1 cellular context compared by ENCODE assay signal in the genomic region with DNA sequence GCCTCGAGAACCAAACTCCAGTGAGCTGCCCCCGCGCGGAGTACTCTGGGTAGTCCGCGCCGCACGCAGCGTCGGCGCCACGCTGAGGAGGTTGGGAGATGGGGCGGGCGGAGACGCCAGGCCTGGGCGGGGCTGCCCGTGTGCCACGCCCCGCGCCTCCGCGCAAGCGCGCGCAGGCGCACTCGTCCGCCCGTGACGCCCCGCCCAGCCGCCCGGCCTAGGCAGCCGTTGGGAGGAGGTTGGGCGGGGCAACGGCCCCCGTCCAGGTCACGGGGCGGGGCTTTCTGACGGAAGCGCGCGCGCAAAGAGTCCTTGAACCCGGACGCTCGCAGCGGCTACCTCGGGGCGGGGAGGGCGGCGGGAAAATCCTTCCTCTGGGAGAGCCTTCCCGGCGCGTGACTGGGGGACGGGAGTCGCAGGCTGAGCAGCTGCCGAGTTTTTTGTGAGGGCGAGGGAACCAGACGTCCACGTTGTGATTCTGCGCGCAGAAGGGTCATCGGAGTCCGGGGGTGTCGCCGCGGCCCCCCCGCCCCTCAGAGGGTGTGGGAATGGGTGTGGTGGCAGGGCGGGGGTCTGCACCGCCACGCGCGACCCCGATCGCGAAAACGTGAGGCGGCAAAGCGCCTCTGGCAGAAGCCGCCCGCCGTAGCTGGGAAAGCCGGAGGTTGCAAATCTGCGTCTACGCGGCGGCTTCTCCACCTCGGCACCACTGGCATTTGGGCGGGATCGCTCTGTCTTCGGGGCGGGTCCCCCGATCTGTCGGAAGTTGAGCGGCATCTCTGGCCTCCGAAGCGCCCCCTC.
TF ChIP-seq lines count a peak whose summit lies in the region.

A gene with protein sequence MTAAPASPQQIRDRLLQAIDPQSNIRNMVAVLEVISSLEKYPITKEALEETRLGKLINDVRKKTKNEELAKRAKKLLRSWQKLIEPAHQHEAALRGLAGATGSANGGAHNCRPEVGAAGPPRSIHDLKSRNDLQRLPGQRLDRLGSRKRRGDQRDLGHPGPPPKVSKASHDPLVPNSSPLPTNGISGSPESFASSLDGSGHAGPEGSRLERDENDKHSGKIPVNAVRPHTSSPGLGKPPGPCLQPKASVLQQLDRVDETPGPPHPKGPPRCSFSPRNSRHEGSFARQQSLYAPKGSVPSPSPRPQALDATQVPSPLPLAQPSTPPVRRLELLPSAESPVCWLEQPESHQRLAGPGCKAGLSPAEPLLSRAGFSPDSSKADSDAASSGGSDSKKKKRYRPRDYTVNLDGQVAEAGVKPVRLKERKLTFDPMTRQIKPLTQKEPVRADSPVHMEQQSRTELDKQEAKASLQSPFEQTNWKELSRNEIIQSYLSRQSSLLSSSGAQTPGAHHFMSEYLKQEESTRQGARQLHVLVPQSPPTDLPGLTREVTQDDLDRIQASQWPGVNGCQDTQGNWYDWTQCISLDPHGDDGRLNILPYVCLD (minus strand): TSS at position 22 of the 801 bp plus-strand sequence. CDS start 261 bp downstream, outside the sequence.

TF ChIP-seq in K562, 482 proteins besides CTCF, POLR2A, EP300 and RAD21 (continued from another document):
- TF ChIP-seq, protein P1, sequence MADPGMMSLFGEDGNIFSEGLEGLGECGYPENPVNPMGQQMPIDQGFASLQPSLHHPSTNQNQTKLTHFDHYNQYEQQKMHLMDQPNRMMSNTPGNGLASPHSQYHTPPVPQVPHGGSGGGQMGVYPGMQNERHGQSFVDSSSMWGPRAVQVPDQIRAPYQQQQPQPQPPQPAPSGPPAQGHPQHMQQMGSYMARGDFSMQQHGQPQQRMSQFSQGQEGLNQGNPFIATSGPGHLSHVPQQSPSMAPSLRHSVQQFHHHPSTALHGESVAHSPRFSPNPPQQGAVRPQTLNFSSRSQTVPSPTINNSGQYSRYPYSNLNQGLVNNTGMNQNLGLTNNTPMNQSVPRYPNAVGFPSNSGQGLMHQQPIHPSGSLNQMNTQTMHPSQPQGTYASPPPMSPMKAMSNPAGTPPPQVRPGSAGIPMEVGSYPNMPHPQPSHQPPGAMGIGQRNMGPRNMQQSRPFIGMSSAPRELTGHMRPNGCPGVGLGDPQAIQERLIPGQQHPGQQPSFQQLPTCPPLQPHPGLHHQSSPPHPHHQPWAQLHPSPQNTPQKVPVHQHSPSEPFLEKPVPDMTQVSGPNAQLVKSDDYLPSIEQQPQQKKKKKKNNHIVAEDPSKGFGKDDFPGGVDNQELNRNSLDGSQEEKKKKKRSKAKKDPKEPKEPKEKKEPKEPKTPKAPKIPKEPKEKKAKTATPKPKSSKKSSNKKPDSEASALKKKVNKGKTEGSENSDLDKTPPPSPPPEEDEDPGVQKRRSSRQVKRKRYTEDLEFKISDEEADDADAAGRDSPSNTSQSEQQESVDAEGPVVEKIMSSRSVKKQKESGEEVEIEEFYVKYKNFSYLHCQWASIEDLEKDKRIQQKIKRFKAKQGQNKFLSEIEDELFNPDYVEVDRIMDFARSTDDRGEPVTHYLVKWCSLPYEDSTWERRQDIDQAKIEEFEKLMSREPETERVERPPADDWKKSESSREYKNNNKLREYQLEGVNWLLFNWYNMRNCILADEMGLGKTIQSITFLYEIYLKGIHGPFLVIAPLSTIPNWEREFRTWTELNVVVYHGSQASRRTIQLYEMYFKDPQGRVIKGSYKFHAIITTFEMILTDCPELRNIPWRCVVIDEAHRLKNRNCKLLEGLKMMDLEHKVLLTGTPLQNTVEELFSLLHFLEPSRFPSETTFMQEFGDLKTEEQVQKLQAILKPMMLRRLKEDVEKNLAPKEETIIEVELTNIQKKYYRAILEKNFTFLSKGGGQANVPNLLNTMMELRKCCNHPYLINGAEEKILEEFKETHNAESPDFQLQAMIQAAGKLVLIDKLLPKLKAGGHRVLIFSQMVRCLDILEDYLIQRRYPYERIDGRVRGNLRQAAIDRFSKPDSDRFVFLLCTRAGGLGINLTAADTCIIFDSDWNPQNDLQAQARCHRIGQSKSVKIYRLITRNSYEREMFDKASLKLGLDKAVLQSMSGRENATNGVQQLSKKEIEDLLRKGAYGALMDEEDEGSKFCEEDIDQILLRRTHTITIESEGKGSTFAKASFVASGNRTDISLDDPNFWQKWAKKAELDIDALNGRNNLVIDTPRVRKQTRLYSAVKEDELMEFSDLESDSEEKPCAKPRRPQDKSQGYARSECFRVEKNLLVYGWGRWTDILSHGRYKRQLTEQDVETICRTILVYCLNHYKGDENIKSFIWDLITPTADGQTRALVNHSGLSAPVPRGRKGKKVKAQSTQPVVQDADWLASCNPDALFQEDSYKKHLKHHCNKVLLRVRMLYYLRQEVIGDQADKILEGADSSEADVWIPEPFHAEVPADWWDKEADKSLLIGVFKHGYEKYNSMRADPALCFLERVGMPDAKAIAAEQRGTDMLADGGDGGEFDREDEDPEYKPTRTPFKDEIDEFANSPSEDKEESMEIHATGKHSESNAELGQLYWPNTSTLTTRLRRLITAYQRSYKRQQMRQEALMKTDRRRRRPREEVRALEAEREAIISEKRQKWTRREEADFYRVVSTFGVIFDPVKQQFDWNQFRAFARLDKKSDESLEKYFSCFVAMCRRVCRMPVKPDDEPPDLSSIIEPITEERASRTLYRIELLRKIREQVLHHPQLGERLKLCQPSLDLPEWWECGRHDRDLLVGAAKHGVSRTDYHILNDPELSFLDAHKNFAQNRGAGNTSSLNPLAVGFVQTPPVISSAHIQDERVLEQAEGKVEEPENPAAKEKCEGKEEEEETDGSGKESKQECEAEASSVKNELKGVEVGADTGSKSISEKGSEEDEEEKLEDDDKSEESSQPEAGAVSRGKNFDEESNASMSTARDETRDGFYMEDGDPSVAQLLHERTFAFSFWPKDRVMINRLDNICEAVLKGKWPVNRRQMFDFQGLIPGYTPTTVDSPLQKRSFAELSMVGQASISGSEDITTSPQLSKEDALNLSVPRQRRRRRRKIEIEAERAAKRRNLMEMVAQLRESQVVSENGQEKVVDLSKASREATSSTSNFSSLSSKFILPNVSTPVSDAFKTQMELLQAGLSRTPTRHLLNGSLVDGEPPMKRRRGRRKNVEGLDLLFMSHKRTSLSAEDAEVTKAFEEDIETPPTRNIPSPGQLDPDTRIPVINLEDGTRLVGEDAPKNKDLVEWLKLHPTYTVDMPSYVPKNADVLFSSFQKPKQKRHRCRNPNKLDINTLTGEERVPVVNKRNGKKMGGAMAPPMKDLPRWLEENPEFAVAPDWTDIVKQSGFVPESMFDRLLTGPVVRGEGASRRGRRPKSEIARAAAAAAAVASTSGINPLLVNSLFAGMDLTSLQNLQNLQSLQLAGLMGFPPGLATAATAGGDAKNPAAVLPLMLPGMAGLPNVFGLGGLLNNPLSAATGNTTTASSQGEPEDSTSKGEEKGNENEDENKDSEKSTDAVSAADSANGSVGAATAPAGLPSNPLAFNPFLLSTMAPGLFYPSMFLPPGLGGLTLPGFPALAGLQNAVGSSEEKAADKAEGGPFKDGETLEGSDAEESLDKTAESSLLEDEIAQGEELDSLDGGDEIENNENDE (IDR thresholded peaks at IDR 0.05; ENCODE audit: low read depth, low read length) = no peak
- TF ChIP-seq PHB (CRISPR knock-in tag; IDR thresholded peaks at IDR 0.05) (no peak), SRSF7 (optimal IDR thresholded peaks at IDR 0.05; ENCODE audit: low read depth, low read length) (no peak), ZNF583 (CRISPR knock-in tag; IDR thresholded peaks at IDR 0.05) (no peak), ZFPM2 (CRISPR knock-in tag; IDR thresholded peaks at IDR 0.05) (0 out of 2 replicates have a peak, but pooled peaks have one; percentile 39), TCF7L2 (IDR thresholded peaks at IDR 0.05; ENCODE audit: low read depth, low read length) (no peak), TCF7 (IDR thresholded peaks at IDR 0.05; ENCODE audit: borderline replicate concordance) (no peak)
- TF ChIP-seq, protein P2, sequence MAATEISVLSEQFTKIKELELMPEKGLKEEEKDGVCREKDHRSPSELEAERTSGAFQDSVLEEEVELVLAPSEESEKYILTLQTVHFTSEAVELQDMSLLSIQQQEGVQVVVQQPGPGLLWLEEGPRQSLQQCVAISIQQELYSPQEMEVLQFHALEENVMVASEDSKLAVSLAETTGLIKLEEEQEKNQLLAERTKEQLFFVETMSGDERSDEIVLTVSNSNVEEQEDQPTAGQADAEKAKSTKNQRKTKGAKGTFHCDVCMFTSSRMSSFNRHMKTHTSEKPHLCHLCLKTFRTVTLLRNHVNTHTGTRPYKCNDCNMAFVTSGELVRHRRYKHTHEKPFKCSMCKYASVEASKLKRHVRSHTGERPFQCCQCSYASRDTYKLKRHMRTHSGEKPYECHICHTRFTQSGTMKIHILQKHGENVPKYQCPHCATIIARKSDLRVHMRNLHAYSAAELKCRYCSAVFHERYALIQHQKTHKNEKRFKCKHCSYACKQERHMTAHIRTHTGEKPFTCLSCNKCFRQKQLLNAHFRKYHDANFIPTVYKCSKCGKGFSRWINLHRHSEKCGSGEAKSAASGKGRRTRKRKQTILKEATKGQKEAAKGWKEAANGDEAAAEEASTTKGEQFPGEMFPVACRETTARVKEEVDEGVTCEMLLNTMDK (IDR thresholded peaks at IDR 0.05; ENCODE audit: borderline replicate concordance, insufficient read depth, low read depth, low read length, poor library complexity, severe bottlenecking) = peak; percentile 13
TF ChIP-seq in K562: peak in this region for 117.
